Comparison of ENCODE assay signal across 13 cellular contexts in the genomic region with DNA sequence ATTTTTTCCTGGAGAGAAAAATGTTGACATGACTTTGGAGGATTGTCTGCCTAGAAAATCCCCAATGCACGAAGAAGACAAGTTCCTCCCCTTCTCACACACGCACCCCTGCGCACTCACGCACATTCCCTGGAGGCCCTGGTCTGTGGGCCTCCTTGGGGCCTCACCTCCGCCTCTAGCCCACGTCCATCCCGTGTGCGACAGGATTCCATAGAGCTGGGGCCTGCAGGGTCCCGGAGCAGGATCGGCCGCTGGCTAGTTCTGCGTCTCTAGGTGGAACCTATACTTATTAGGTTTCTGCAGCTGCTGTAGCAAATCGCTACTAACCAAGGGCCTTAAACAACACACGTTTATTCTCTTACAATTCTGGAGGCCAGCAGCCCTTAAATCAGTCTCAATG.
"Had no signal": no experiment of that assay in that cellular context is flagged by ENCODE, and none has a peak within 500 bp of the region (broad histone marks: within the 10 kb centered on the region; RNA-seq: fewer than 3 reads in every experiment).

No MANE protein-coding gene starts in this region.

- H3K4me3 Mint-ChIP-seq: endodermal cell had no signal

- H3K36me3 ChIP-seq: upper lobe of right lung had no signal

- H3K9me3 ChIP-seq: mucosa of descending colon, SK-N-SH, upper lobe of right lung had no signal

- DNase-seq: activated CD4-positive, alpha-beta T cell treated with anti-CD3 and anti-CD28 coated beads, Interleukin-2, amount 50 U/mL, for 4 hours; activated CD4-positive, CD25-positive, alpha-beta regulatory T cell treated with anti-CD3 and anti-CD28 coated beads, Interleukin-2, amount 50 U/mL, for 72 hours; activated naive CD4-positive, alpha-beta T cell treated with Interleukin-2 at 50 U/mL for 16 hours; activated T-cell treated with anti-CD3 and anti-CD28 coated beads for 4 hours; anterior cingulate cortex; dermis blood vessel endothelial cell; endodermal cell; SK-N-SH; stimulated activated CD4-positive, alpha-beta T cell treated with anti-CD3 and anti-CD28 coated beads, Interleukin-15, amount 100 ng/mL, for 24 hours; stimulated activated CD4-positive, alpha-beta T cell treated with anti-CD3 and anti-CD28 coated beads, Interleukin-4, amount 100 ng/mL, for 1 hour; stimulated activated naive CD4-positive, alpha-beta T cell treated with Interleukin-2 at 50 U/mL for 16 hours; upper lobe of right lung had no signal

- H3K27ac Mint-ChIP-seq: endodermal cell had no signal

- H3K27ac ChIP-seq: upper lobe of right lung had no signal

- H3K9me3 Mint-ChIP-seq: endodermal cell had no signal

- H3K27me3 ChIP-seq: upper lobe of right lung had no signal

- H3K4me3 ChIP-seq: mucosa of descending colon, upper lobe of right lung had no signal
